ENCODE assay signal across 9 cellular contexts in genomic region chr4:83009529-83009928, GRCh38. TPM values are rescaled to one million over a fixed set of nuclear protein-coding genes. Genes with fewer than 3 reads are reported as not detected.
DNase-seq lines count a peak whose midpoint lies in the region; ATAC-seq and TF ChIP-seq lines count a peak whose summit lies in the region.
"Had no signal": no experiment of that assay in that cellular context is flagged by ENCODE, and none has a peak within 500 bp of the region (broad histone marks: within the 10 kb centered on the region; RNA-seq: fewer than 3 reads in every experiment).

No MANE protein-coding gene starts in this region.

- H3K27ac ChIP-seq in HUES64 (ENCODE audit: low read depth, low read length) (no peak overlapping the region), mammary epithelial cell (ENCODE audit: insufficient read depth, low read depth, low read length) (peak overlapping the region; percentile 90), muscle layer of colon (ENCODE audit: low read depth, low read length) (peak overlapping the region; percentile 90)

- dilution Hi-C loops in mammary epithelial cell (cut with HindIII; ENCODE audit: low sequenced_read_pairs), result no loop called here

- H3K4me1 ChIP-seq in HUES64 (ENCODE audit: insufficient read depth, low read length) (peaks cover 24% of the 10 kb centered on the region), mammary epithelial cell (ENCODE audit: insufficient read depth, low read length) (peaks cover 16% of the 10 kb centered on the region), muscle layer of colon (ENCODE audit: insufficient read depth, low read length) (peaks cover 25% of the 10 kb centered on the region)

- H3K4me3 ChIP-seq in AG10803 (ENCODE audit: low read length) (peak overlapping the region; percentile 84), HUES64 (ENCODE audit: low read length) (peak overlapping the region; percentile 99), mammary epithelial cell (replicated peaks in 1 of 3; ENCODE audit: insufficient read depth in 1 of 3, low read depth in 2 of 3, low read length in 3 of 3) (peak overlapping the region; percentile 78 to 100 (median 88)), muscle layer of colon (ENCODE audit: low read depth in 1 of 2, low read length in 2 of 2) (peak overlapping the region; percentile 87 to 92)

- TF ChIP-seq CTCF in AG10803 (conservative IDR thresholded peaks at IDR 0.05; ENCODE audit: low read length), result no peak
- TF ChIP-seq CTCF in mammary epithelial cell (conservative IDR thresholded peaks at IDR 0.05 in 1 of 2, IDR thresholded peaks at IDR 0.05 in 1 of 2; ENCODE audit: extremely low read depth in 1 of 2, insufficient read depth in 1 of 2, low read depth in 1 of 2, low read length in 2 of 2), result no peak

- 65% methylated on average over 2 of the region's 3 CpGs for WGBS in HUES64
- WGBS in mammary epithelial cell (ENCODE audit: low coverage, missing lambda C conversion rate), result 45% methylated on average over 3 of the region's 3 CpGs

- peaks cover 78% of the 10 kb centered on the region for H3K79me2 ChIP-seq in mammary epithelial cell (ENCODE audit: insufficient read depth, low read length)

- no peaks in the 10 kb centered on the region for H3K9me3 ChIP-seq in HUES64 (ENCODE audit: insufficient read depth, low read depth, low read length)
- H3K9me3 ChIP-seq in mammary epithelial cell (replicated peaks; ENCODE audit: insufficient read depth, low read length), result no peaks in the 10 kb centered on the region
- H3K9me3 ChIP-seq in muscle layer of colon (ENCODE audit: low read length), result no peaks in the 10 kb centered on the region

- H3K4me2 ChIP-seq in mammary epithelial cell (ENCODE audit: insufficient read depth, low read depth, low read length), result peak overlapping the region; percentile 95

- DNase-seq in AG10803 (ENCODE audit: low read depth) (peak; percentile 24), mammary epithelial cell (no peak), HuH-7.5 (ENCODE audit: low spot score) (no peak), NCI-H1105 treated with DMSO at 0.1 percent for 48 hours (lab: John Stamatoyannopoulos, UW) (no peak), A172 (ENCODE audit: low spot score) (no peak)
- DNase-seq: T1000 had no signal

- CTCF ChIA-PET in mammary epithelial cell (lab: Charles Lee; ENCODE audit: low non-redundant PET), result no interaction called here

- BruUV-seq in mammary epithelial cell (replicated peaks; lab: Mats Ljungman, UMichigan), result no TSS peak

- no peaks in the 10 kb centered on the region for H4K20me1 ChIP-seq in mammary epithelial cell (ENCODE audit: insufficient read depth, low read length)

- in situ Hi-C loops in mammary epithelial cell (cut with MboI; ENCODE audit: low sequenced_read_pairs in 2 of 2), result no loop called here

- no peak for ATAC-seq in GM18868 (IDR thresholded peaks at IDR 0.05; ENCODE audit: unreplicated experiment)

- H3K36me3 ChIP-seq in HUES64 (ENCODE audit: insufficient read depth, low read length) (no peaks in the 10 kb centered on the region), mammary epithelial cell (ENCODE audit: insufficient read depth, low read length) (no peaks in the 10 kb centered on the region), muscle layer of colon (ENCODE audit: insufficient read depth, low read length) (no peaks in the 10 kb centered on the region)

- intact Hi-C loops in mammary epithelial cell (cut with micrococcal nuclease), result no loop called here

- H2AFZ ChIP-seq in mammary epithelial cell (ENCODE audit: low read depth, low read length), result no peak overlapping the region

- H3K9ac ChIP-seq in HUES64 (ENCODE audit: low read depth, low read length) (0 out of 2 replicates have a peak overlapping the region, but pooled peaks have one; percentile 95), mammary epithelial cell (ENCODE audit: insufficient read depth, low read length) (peak overlapping the region; percentile 94), muscle layer of colon (ENCODE audit: low read length) (peak overlapping the region; percentile 77)

- H3K27me3 ChIP-seq in HUES64 (ENCODE audit: insufficient read depth, low read length) (peaks cover 15% of the 10 kb centered on the region), mammary epithelial cell (ENCODE audit: insufficient read depth, low read length) (no peaks in the 10 kb centered on the region), muscle layer of colon (ENCODE audit: control insufficient read depth in 1 of 2, insufficient read depth in 2 of 2, low read length in 2 of 2) (no peaks in the 10 kb centered on the region)

RNA-seq across cellular contexts. Expression of gene LIN54, which starts 1.1 kb away (rescaled TPM):
- polyA plus RNA-seq in HUES64 (2013, experiment 1 of 2), result 8.5 TPM
- 9.6 TPM for polyA plus RNA-seq in HUES64 (2013, experiment 2 of 2)
- total RNA-seq in mammary epithelial cell, result 10 to 100 TPM; 13.0 to 16.2 TPM
- polyA plus RNA-seq in mammary epithelial cell, result 10.1 TPM
- 8.2 TPM for polyA minus RNA-seq in mammary epithelial cell
- total RNA-seq in A172 (2014; rRNA removed; shearing (Covaris generic)), result 33.5 and 35.1 TPM in 2 replicates

RNA-seq across cellular contexts. Expression of gene COPS4, which starts 25.5 kb away (rescaled TPM):
- polyA plus RNA-seq in HUES64 (2013, experiment 1 of 2), result 49.7 TPM
- polyA plus RNA-seq in HUES64 (2013, experiment 2 of 2), result 48.4 TPM
- total RNA-seq in mammary epithelial cell, result 10 to 100 TPM; 34.1 to 69.5 TPM
- polyA plus RNA-seq in mammary epithelial cell, result 36.4 TPM
- 4.9 TPM for polyA minus RNA-seq in mammary epithelial cell
- 94.3 and 103 TPM in 2 replicates for total RNA-seq in A172 (2014; rRNA removed; shearing (Covaris generic))
